In the genomic region with DNA sequence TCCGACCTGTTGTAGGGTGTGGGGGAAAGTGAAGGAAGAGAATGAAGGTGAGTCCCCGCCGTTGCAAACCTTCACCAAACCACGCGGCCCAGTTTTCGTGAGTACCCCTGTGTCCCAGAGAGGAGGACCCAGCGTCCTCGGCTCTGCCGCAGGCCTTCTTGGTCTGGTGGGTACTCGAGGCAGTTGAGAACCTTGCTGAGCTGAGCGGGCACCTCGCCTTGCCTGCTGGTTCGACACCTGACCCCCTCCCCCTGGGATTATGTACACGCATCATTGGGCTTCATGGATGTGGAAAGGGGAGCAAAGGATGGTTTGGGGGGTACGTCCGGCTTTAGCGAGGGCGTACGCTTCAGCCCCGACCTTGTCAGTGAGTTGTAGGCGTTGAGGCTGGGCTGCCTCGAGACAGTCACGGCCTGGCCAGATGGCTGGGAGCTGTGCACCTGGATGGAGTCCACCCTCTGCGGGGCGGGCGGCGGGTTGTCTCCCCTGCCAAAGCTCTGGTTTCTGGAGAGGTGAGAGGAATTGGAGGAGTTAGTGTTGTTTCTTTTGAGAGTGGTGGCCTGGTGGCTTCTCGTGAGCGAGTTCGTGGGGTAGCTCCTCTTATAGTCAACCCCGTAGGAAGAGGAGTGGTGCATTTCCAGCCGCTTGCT, we compare ENCODE assay signal across 22 cellular contexts.
"Had no signal": no experiment of that assay in that cellular context is flagged by ENCODE, and none has a peak within 500 bp of the region (broad histone marks: within the 10 kb centered on the region; RNA-seq: fewer than 3 reads in every experiment).

No MANE protein-coding gene starts in this region.

- H3K27me3 Mint-ChIP-seq: activated CD4-positive, alpha-beta memory T cell treated with anti-CD3 and anti-CD28 coated beads for 36 hours; activated CD4-positive, alpha-beta T cell treated with anti-CD3 and anti-CD28 coated beads, Interleukin-2, amount 10 ng/mL, durations not matched to agents 7 days and 5 days; activated naive CD8-positive, alpha-beta T cell; activated T-helper 17 cell treated with anti-CD3 and anti-CD28 coated beads, Interleukin-2, amount 50 U/mL, for 72 hours; T-helper 17 cell had no signal

- H3K27ac ChIP-seq: KMS-11 had no signal

- H3K27ac Mint-ChIP-seq: activated CD4-positive, alpha-beta memory T cell treated with anti-CD3 and anti-CD28 coated beads for 36 hours; activated CD4-positive, alpha-beta T cell treated with anti-CD3 and anti-CD28 coated beads, Interleukin-2, amount 10 ng/mL, durations not matched to agents 7 days and 5 days; activated naive CD4-positive, alpha-beta T cell treated with anti-CD3 and anti-CD28 coated beads for 36 hours; activated naive CD8-positive, alpha-beta T cell; activated T-helper 17 cell treated with anti-CD3 and anti-CD28 coated beads, Interleukin-2, amount 50 U/mL, for 72 hours; T-helper 17 cell had no signal

- H3K4me3 Mint-ChIP-seq: activated CD4-positive, alpha-beta memory T cell treated with anti-CD3 and anti-CD28 coated beads for 36 hours; activated CD4-positive, alpha-beta T cell treated with anti-CD3 and anti-CD28 coated beads, Interleukin-2, amount 10 ng/mL, durations not matched to agents 7 days and 5 days; activated naive CD4-positive, alpha-beta T cell treated with anti-CD3 and anti-CD28 coated beads for 36 hours; activated naive CD8-positive, alpha-beta T cell; activated T-helper 17 cell treated with anti-CD3 and anti-CD28 coated beads, Interleukin-2, amount 50 U/mL, for 72 hours; T-helper 17 cell had no signal

- ATAC-seq: activated T-helper 17 cell treated with anti-CD3 and anti-CD28 coated beads, Interleukin-2, amount 50 U/mL, for 72 hours; T-helper 17 cell had no signal

- H3K9ac ChIP-seq: KMS-11 had no signal

- H3K4me1 Mint-ChIP-seq: activated CD4-positive, alpha-beta T cell treated with anti-CD3 and anti-CD28 coated beads, Interleukin-2, amount 10 ng/mL, durations not matched to agents 7 days and 5 days; activated T-helper 17 cell treated with anti-CD3 and anti-CD28 coated beads, Interleukin-2, amount 50 U/mL, for 72 hours; T-helper 17 cell had no signal

- DNase-seq: activated CD4-positive, alpha-beta memory T cell treated with anti-CD3 and anti-CD28 coated beads for 36 hours; activated CD4-positive, alpha-beta T cell treated with anti-CD3 and anti-CD28 coated beads, Interleukin-2, amount 10 ng/mL, durations not matched to agents 7 days and 5 days; activated CD4-positive, CD25-positive, alpha-beta regulatory T cell; activated gamma-delta T cell; activated naive CD4-positive, alpha-beta T cell treated with anti-CD3 and anti-CD28 coated beads for 36 hours; activated T-cell treated with anti-CD3 and anti-CD28 coated beads for 4 hours; activated T-cell treated with anti-CD3 and anti-CD28 coated beads, Interleukin-2, amount 50 U/mL, for 48 hours; amygdala; NCI-H1092 treated with DMSO at 0.1 percent for 48 hours; NCI-H1417 treated with DMSO at 0.1 percent for 48 hours; NCI-H1694; NCI-H2029; NCI-H345; NCI-H510A; NCI-H526 treated with DMSO at 0.1 percent for 48 hours; NCI-H82; SIG-M5; T-helper 17 cell; T-helper 9 cell had no signal

- H3K9me3 Mint-ChIP-seq: activated CD4-positive, alpha-beta memory T cell treated with anti-CD3 and anti-CD28 coated beads for 36 hours; activated CD4-positive, alpha-beta T cell treated with anti-CD3 and anti-CD28 coated beads, Interleukin-2, amount 10 ng/mL, durations not matched to agents 7 days and 5 days; activated naive CD4-positive, alpha-beta T cell treated with anti-CD3 and anti-CD28 coated beads for 36 hours; activated T-helper 17 cell treated with anti-CD3 and anti-CD28 coated beads, Interleukin-2, amount 50 U/mL, for 72 hours had no signal

- H3K4me2 ChIP-seq: KMS-11 had no signal
